In genomic region chr5:126127371-126127770, GRCh38 we compare ENCODE assay signal across 6 cellular contexts.
A peak's percentile ranks its signal among the peaks of the same experiment; 100 is the strongest.
DNase-seq lines count a peak whose midpoint lies in the region; ATAC-seq and TF ChIP-seq lines count a peak whose summit lies in the region.
"Not testable (repeated sequence)": the region's sequence is repeated elsewhere in the genome, so short reads cannot be mapped to it uniquely, and the experiment has no call there.

No MANE protein-coding gene starts in this region.

- H3K18ac ChIP-seq in IMR-90 (ENCODE audit: low read depth, low read length), result not testable (repeated sequence)

- H3K79me2 ChIP-seq in ACC112 (ENCODE audit: control insufficient read depth, insufficient read depth, low read length, unreplicated experiment), result not testable (repeated sequence)

- not testable (repeated sequence) for H3K9me1 ChIP-seq in IMR-90 (ENCODE audit: insufficient read depth, low read length)

- peak; percentile 7 for DNase-seq in IMR-90
- peak; percentile 37 for DNase-seq in NCI-H526 treated with DMSO at 0.1 percent for 48 hours (lab: John Stamatoyannopoulos, UW)
- DNase-seq in astrocyte of the spinal cord (ENCODE audit: low read depth, low spot score), result peak; percentile 8
- DNase-seq in choroid plexus epithelial cell (ENCODE audit: low read depth), result peak; percentile 67
- DNase-seq in fibroblast of peridontal ligament (ENCODE audit: extremely low read depth), result peak; percentile 25

- dilution Hi-C loops in IMR-90 (cut with HindIII; ENCODE audit: low sequenced_read_pairs, unreplicated experiment), result not testable (repeated sequence)

- H2AFZ ChIP-seq in ACC112 (ENCODE audit: low read length, unreplicated experiment); IMR-90 (replicated peaks; ENCODE audit: low read length, poor library complexity): not testable (repeated sequence)

- not testable (repeated sequence) for H3K56ac ChIP-seq in IMR-90 (ENCODE audit: extremely low read depth, insufficient read depth, low read length)

- H2AK9ac ChIP-seq in IMR-90 (replicated peaks; ENCODE audit: low read depth, low read length, poor library complexity), result not testable (repeated sequence)

- H4K8ac ChIP-seq in IMR-90 (ENCODE audit: low read depth in 2 of 2, low read length in 2 of 2), result not testable (repeated sequence)

- H3K9ac ChIP-seq in IMR-90 (ENCODE audit: low read depth, low read length), result not testable (repeated sequence)

- not testable (repeated sequence) for H3K4me2 ChIP-seq in IMR-90 (ENCODE audit: low read depth, low read length)

- not testable (repeated sequence) for H3K27me3 ChIP-seq in ACC112 (ENCODE audit: insufficient read depth, low read length); IMR-90 (ENCODE audit: control insufficient read depth, insufficient read depth, low read length)

- CTCF ChIA-PET in IMR-90 (lab: Yijun Ruan, JAX), result not testable (repeated sequence)

- peak overlapping the region; percentile 53 for H3K27ac ChIP-seq in ACC112 (ENCODE audit: low read depth, low read length)
- H3K27ac ChIP-seq in IMR-90 (ENCODE audit: insufficient read depth, low read length), result not testable (repeated sequence)

- not testable (repeated sequence) for BruUV-seq in IMR-90 (replicated peaks; lab: Mats Ljungman, UMichigan)

- ATAC-seq in IMR-90 (ENCODE audit: low read depth), result not testable (repeated sequence)

- H2AK5ac ChIP-seq in IMR-90 (ENCODE audit: low read depth, low read length), result not testable (repeated sequence)

- intact Hi-C loops in IMR-90 (cut with micrococcal nuclease), result not testable (repeated sequence)

- H4K91ac ChIP-seq in IMR-90 (ENCODE audit: insufficient read depth, low read depth, low read length), result not testable (repeated sequence)

- WGBS in IMR-90 (ENCODE audit: extremely low coverage in 2 of 2, insufficient read length in 1 of 2), 2 experiments, result no CpG with 5 or more reads among the region's 2 CpGs

- not testable (repeated sequence) for H3K14ac ChIP-seq in IMR-90 (replicated peaks; ENCODE audit: low read depth, low read length)

- not testable (repeated sequence) for H3K4me3 ChIP-seq in ACC112 (ENCODE audit: low read depth, low read length); IMR-90 (ENCODE audit: insufficient read depth, low read depth, low read length); astrocyte of the spinal cord (ENCODE audit: low read depth, low read length); choroid plexus epithelial cell (ENCODE audit: low read depth, low read length)

- not testable (repeated sequence) for H3K9me3 ChIP-seq in IMR-90 (ENCODE audit: control insufficient read depth, insufficient read depth, low read length)

- H3K36me3 ChIP-seq in ACC112 (ENCODE audit: insufficient read depth, low read length); IMR-90 (ENCODE audit: control insufficient read depth, insufficient read depth, low read length): not testable (repeated sequence)

- POLR2A ChIA-PET in IMR-90 (lab: Charles Lee; ENCODE audit: unreplicated experiment), result not testable (repeated sequence)

- not testable (repeated sequence) for H2BK5ac ChIP-seq in IMR-90 (ENCODE audit: low read depth, low read length, poor library complexity, severe bottlenecking)

- not testable (repeated sequence) for H2BK15ac ChIP-seq in IMR-90 (ENCODE audit: low read depth, low read length)

- TF ChIP-seq POLR2A in IMR-90 (IDR thresholded peaks at IDR 0.05; ENCODE audit: low read depth, low read length), result not testable (repeated sequence)

- not testable (repeated sequence) for H2BK20ac ChIP-seq in IMR-90 (ENCODE audit: low read depth, low read length)

- H3K4me1 ChIP-seq in ACC112 (ENCODE audit: control insufficient read depth, insufficient read depth, low read length, unreplicated experiment), result peaks cover 51% of the 10 kb centered on the region
- H3K4me1 ChIP-seq in IMR-90 (ENCODE audit: control insufficient read depth, insufficient read depth, low read length), result not testable (repeated sequence)

- H4K5ac ChIP-seq in IMR-90 (ENCODE audit: low read depth, low read length), result not testable (repeated sequence)

- not testable (repeated sequence) for TF ChIP-seq CTCF in IMR-90 (conservative IDR thresholded peaks at IDR 0.05; ENCODE audit: low read depth, low read length); astrocyte of the spinal cord (IDR thresholded peaks at IDR 0.05; ENCODE audit: low read depth, low read length); choroid plexus epithelial cell (conservative IDR thresholded peaks at IDR 0.05; ENCODE audit: low read depth, low read length)

- TF ChIP-seq RAD21 in IMR-90 (IDR thresholded peaks at IDR 0.05; ENCODE audit: low read length), result not testable (repeated sequence)

- H2BK120ac ChIP-seq in IMR-90 (ENCODE audit: low read depth, low read length), result not testable (repeated sequence)

- H4K20me1 ChIP-seq in IMR-90 (ENCODE audit: insufficient read depth, low read length), result not testable (repeated sequence)

- not testable (repeated sequence) for H3K79me1 ChIP-seq in IMR-90 (ENCODE audit: low read depth in 1 of 2, low read length in 2 of 2)

- H3K4ac ChIP-seq in IMR-90 (ENCODE audit: low read depth, low read length), result not testable (repeated sequence)

- H3K23ac ChIP-seq in IMR-90 (ENCODE audit: low read depth, low read length), result not testable (repeated sequence)

- in situ Hi-C loops in IMR-90 (cut with MboI; ENCODE audit: low sequenced_read_pairs); astrocyte of the spinal cord (cut with HindIII; ENCODE audit: low sequenced_read_pairs): not testable (repeated sequence)

Comparison
In these comparisons a context has a peak if more than half of its experiments do, and no peak if none do; other contexts are left out.
1. DNase-seq: peak in every context shown above with its lines; median percentile 67 in choroid plexus epithelial cell; 37 in NCI-H526 treated with DMSO at 0.1 percent for 48 hours; 25 in fibroblast of peridontal ligament; 8 in astrocyte of the spinal cord; 7 in IMR-90.